8 cellular contexts compared by ENCODE assay signal in genomic region chr2:96536445-96537065, GRCh38. TPM values are rescaled to one million over a fixed set of nuclear protein-coding genes. Genes with fewer than 3 reads are reported as not detected.
DNase-seq lines count a peak whose midpoint lies in the region; ATAC-seq and TF ChIP-seq lines count a peak whose summit lies in the region.

Gene ARID5A, plus strand, starts transcription at chr2:96536752. Its CDS starts 75 bp downstream, at chr2:96536827.

- H2AFZ ChIP-seq in DND-41 (ENCODE audit: low read depth, low read length) (peak within 1 kb of the TSS; percentile 67), KMS-11 (ENCODE audit: low read depth) (peak within 1 kb of the TSS; percentile 62; the same call in 1 of the 2 replicates)

- H3K27ac ChIP-seq in DND-41 (ENCODE audit: low read length) = peak within 1 kb of the TSS; percentile 76
- H3K27ac ChIP-seq in KMS-11 = peak within 1 kb of the TSS; percentile 98
- peak within 1 kb of the TSS; percentile 99 for H3K27ac ChIP-seq in naive thymus-derived CD4-positive, alpha-beta T cell (ENCODE audit: low read depth, low read length)

- no peaks in the 10 kb centered on the region for H3K9me3 Mint-ChIP-seq in activated T-cell treated with anti-CD3 and anti-CD28 coated beads, Interleukin-2, amount 50 U/mL, for 72 hours
- peaks cover 0 to 9% (median 0%) of the 10 kb centered on the region in 11 donors for H3K9me3 Mint-ChIP-seq in naive thymus-derived CD4-positive, alpha-beta T cell
- H3K9me3 Mint-ChIP-seq in stimulated activated memory B cell treated with anti-CD40 and anti-IgM and Interleukin-4, amounts not matched to agents 10 μg/mL and 1 μg/mL and 100 μg/mL, for 72 hours = no peaks in the 10 kb centered on the region

- peak within 1 kb of the TSS; percentile 91 for H3K4me2 ChIP-seq in DND-41 (ENCODE audit: insufficient read depth, low read length)
- peak within 1 kb of the TSS; percentile 96 for H3K4me2 ChIP-seq in KMS-11

- H3K36me3 Mint-ChIP-seq in activated T-cell treated with anti-CD3 and anti-CD28 coated beads, Interleukin-2, amount 50 U/mL, for 72 hours (ENCODE audit: insufficient read depth in 2 of 2) = peaks cover 25 to 35% of the 10 kb centered on the region in 2 donors
- H3K36me3 Mint-ChIP-seq in naive thymus-derived CD4-positive, alpha-beta T cell = peaks cover 0 to 21% (median 2%) of the 10 kb centered on the region in 5 donors
- peaks cover 19% of the 10 kb centered on the region for H3K36me3 Mint-ChIP-seq in stimulated activated memory B cell treated with anti-CD40 and anti-IgM and Interleukin-4, amounts not matched to agents 10 μg/mL and 1 μg/mL and 100 μg/mL, for 72 hours

- peaks cover 72% of the 10 kb centered on the region for H3K4me1 Mint-ChIP-seq in activated T-cell treated with anti-CD3 and anti-CD28 coated beads, Interleukin-2, amount 50 U/mL, for 72 hours (ENCODE audit: low read depth)
- peaks cover 37 to 74% (median 50%) of the 10 kb centered on the region in 7 donors for H3K4me1 Mint-ChIP-seq in naive thymus-derived CD4-positive, alpha-beta T cell
- peaks cover 70% of the 10 kb centered on the region for H3K4me1 Mint-ChIP-seq in stimulated activated memory B cell treated with anti-CD40 and anti-IgM and Interleukin-4, amounts not matched to agents 10 μg/mL and 1 μg/mL and 100 μg/mL, for 72 hours

- H4K20me1 ChIP-seq in DND-41 (ENCODE audit: insufficient read depth, low read length) (peaks cover 38% of the 10 kb centered on the region), KMS-11 (ENCODE audit: insufficient read depth) (peaks cover 31% of the 10 kb centered on the region)

- intact Hi-C loops in naive thymus-derived CD4-positive, alpha-beta T cell (cut with micrococcal nuclease) = loop anchor here (1.0 to 10.0 kb wide), 13 partner anchors 8 to 1512 kb away; partner anchors contain the start of genes CIAO1 (in 2 of the 2), CNNM4 (in 2 of the 2), ANKRD36 (in 1 of the 2) and ANKRD39 (in 1 of the 2)

- POLR2A ChIA-PET in naive thymus-derived CD4-positive, alpha-beta T cell (lab: Charles Lee) = interaction anchor here (0.6 to 17.2 kb wide), 17 partner anchors 8 to 424 kb away, joined by 3 to 241 read pairs (median 5); partner anchors contain the start of genes KANSL3 and SNRNP200

- H3K9ac ChIP-seq in DND-41 (ENCODE audit: low read depth, low read length) (peak within 1 kb of the TSS; percentile 84), KMS-11 (peak within 1 kb of the TSS; percentile 95)

- TF ChIP-seq CTCF in DND-41 (IDR thresholded peaks at IDR 0.05; ENCODE audit: borderline replicate concordance, extremely low read depth, low read length, poor library complexity, severe bottlenecking) (no peak), KMS-11 (conservative IDR thresholded peaks at IDR 0.05; ENCODE audit: low read depth, low read length) (peak; percentile 53)

- ATAC-seq in DND-41 (ENCODE audit: insufficient read depth, low read depth) (peak; percentile 71), GM21723 (IDR thresholded peaks at IDR 0.05; ENCODE audit: unreplicated experiment) (peak; percentile 58)
- peak; percentile 71 for ATAC-seq in activated T-cell treated with anti-CD3 and anti-CD28 coated beads, Interleukin-2, amount 50 U/mL, for 72 hours (replicated peaks in 1 of 2)
- ATAC-seq in naive thymus-derived CD4-positive, alpha-beta T cell = peak; percentile 70
- peak; percentile 83 for ATAC-seq in stimulated activated memory B cell treated with anti-CD40 and anti-IgM and Interleukin-4, amounts not matched to agents 10 μg/mL and 1 μg/mL and 100 μg/mL, for 72 hours

- no peaks in the 10 kb centered on the region for H3K27me3 Mint-ChIP-seq in activated T-cell treated with anti-CD3 and anti-CD28 coated beads, Interleukin-2, amount 50 U/mL, for 72 hours (ENCODE audit: low read depth)
- no peaks in the 10 kb centered on the region for H3K27me3 Mint-ChIP-seq in naive thymus-derived CD4-positive, alpha-beta T cell
- no peaks in the 10 kb centered on the region for H3K27me3 Mint-ChIP-seq in stimulated activated memory B cell treated with anti-CD40 and anti-IgM and Interleukin-4, amounts not matched to agents 10 μg/mL and 1 μg/mL and 100 μg/mL, for 72 hours

- no peaks in the 10 kb centered on the region for H3K27me3 ChIP-seq in DND-41 (ENCODE audit: insufficient read depth, low read length, poor library complexity)
- H3K27me3 ChIP-seq in KMS-11 (ENCODE audit: insufficient read depth, low read depth) = no peaks in the 10 kb centered on the region
- no peaks in the 10 kb centered on the region for H3K27me3 ChIP-seq in naive thymus-derived CD4-positive, alpha-beta T cell (ENCODE audit: control insufficient read depth in 2 of 2, insufficient read depth in 2 of 2, low read length in 2 of 2)

- peak within 1 kb of the TSS; percentile 94 to 97 for H3K4me3 Mint-ChIP-seq in activated T-cell treated with anti-CD3 and anti-CD28 coated beads, Interleukin-2, amount 50 U/mL, for 72 hours
- peak within 1 kb of the TSS; percentile 91 to 98 (median 96) for H3K4me3 Mint-ChIP-seq in naive thymus-derived CD4-positive, alpha-beta T cell
- peak within 1 kb of the TSS; percentile 100 for H3K4me3 Mint-ChIP-seq in stimulated activated memory B cell treated with anti-CD40 and anti-IgM and Interleukin-4, amounts not matched to agents 10 μg/mL and 1 μg/mL and 100 μg/mL, for 72 hours

- H3K9me3 ChIP-seq in DND-41 (ENCODE audit: insufficient read depth, low read length, severe bottlenecking) = no peaks in the 10 kb centered on the region
- H3K9me3 ChIP-seq in naive thymus-derived CD4-positive, alpha-beta T cell (ENCODE audit: control insufficient read depth in 2 of 3, low read length in 3 of 3) = no peaks in the 10 kb centered on the region

- CTCF ChIA-PET in naive thymus-derived CD4-positive, alpha-beta T cell (lab: Charles Lee) = interaction anchor here (1.0 to 1.1 kb wide), 2 partner anchors 10 kb away, joined by 3 read pairs; no protein-coding TSS in a partner anchor

- peaks cover 32% of the 10 kb centered on the region for H3K79me2 ChIP-seq in DND-41 (ENCODE audit: insufficient read depth, low read length)
- H3K79me2 ChIP-seq in KMS-11 (ENCODE audit: insufficient read depth, low read depth) = peaks cover 46% of the 10 kb centered on the region

- H3K36me3 ChIP-seq in DND-41 (ENCODE audit: insufficient read depth, low read length) (peaks cover 10% of the 10 kb centered on the region), KMS-11 (ENCODE audit: insufficient read depth) (peaks cover 10% of the 10 kb centered on the region; the same call in 1 of the 2 replicates)
- H3K36me3 ChIP-seq in naive thymus-derived CD4-positive, alpha-beta T cell (ENCODE audit: control insufficient read depth in 2 of 3, insufficient read depth in 3 of 3, low read length in 3 of 3) = peaks cover 0 to 21% (median 0%) of the 10 kb centered on the region in 3 experiments

- DNase-seq in DND-41 = peak; percentile 93
- peak; percentile 89 for DNase-seq in RKO (ENCODE audit: low spot score)
- peak; percentile 92 to 93 for DNase-seq in activated T-cell treated with anti-CD3 and anti-CD28 coated beads, Interleukin-2, amount 50 U/mL, for 72 hours
- DNase-seq in fibroblast of gingiva (ENCODE audit: low read depth) = peak; percentile 87
- DNase-seq in naive thymus-derived CD4-positive, alpha-beta T cell = peak; percentile 82 to 93 (median 88)

- H3K4me3 ChIP-seq in DND-41 (ENCODE audit: low read depth in 1 of 2, low read length in 2 of 2) = peak within 1 kb of the TSS; percentile 54 to 68
- H3K4me3 ChIP-seq in KMS-11 (IDR thresholded peaks at IDR 0.05; ENCODE audit: insufficient read depth, low read depth, low read length) = no peak within 1 kb of the TSS
- H3K4me3 ChIP-seq in naive thymus-derived CD4-positive, alpha-beta T cell (ENCODE audit: low read length) = peak within 1 kb of the TSS; percentile 84

- peak within 1 kb of the TSS; percentile 94 for H3K27ac Mint-ChIP-seq in activated T-cell treated with anti-CD3 and anti-CD28 coated beads, Interleukin-2, amount 50 U/mL, for 72 hours
- H3K27ac Mint-ChIP-seq in naive thymus-derived CD4-positive, alpha-beta T cell = peak within 1 kb of the TSS; percentile 97 to 100 (median 99)
- peak within 1 kb of the TSS; percentile 94 for H3K27ac Mint-ChIP-seq in stimulated activated memory B cell treated with anti-CD40 and anti-IgM and Interleukin-4, amounts not matched to agents 10 μg/mL and 1 μg/mL and 100 μg/mL, for 72 hours

- peaks cover 53% of the 10 kb centered on the region for H3K4me1 ChIP-seq in DND-41 (ENCODE audit: insufficient read depth, low read length)
- H3K4me1 ChIP-seq in KMS-11 (ENCODE audit: low read depth, poor library complexity, severe bottlenecking) = peaks cover 75% of the 10 kb centered on the region
- peaks cover 39 to 41% of the 10 kb centered on the region in 2 donors for H3K4me1 ChIP-seq in naive thymus-derived CD4-positive, alpha-beta T cell (ENCODE audit: control insufficient read depth in 2 of 2, insufficient read depth in 2 of 2, low read length in 2 of 2)

RNA-seq across cellular contexts. Expression of gene ARID5A, which starts in this region (rescaled TPM):
- 100 to 1,000 TPM; 424 to 433 TPM for total RNA-seq in activated T-cell treated with anti-CD3 and anti-CD28 coated beads, Interleukin-2, amount 50 U/mL, for 72 hours
- total RNA-seq in naive thymus-derived CD4-positive, alpha-beta T cell = 100 to 1,000 TPM in 3 of 5 experiments, 10 to 100 TPM in 2; 82.4 to 182 (median 113) TPM
- polyA plus RNA-seq in naive thymus-derived CD4-positive, alpha-beta T cell = 100 to 1,000 TPM in 1 of 2 donors, 10 to 100 TPM in 1; 52.2 to 111 TPM
